ENCODE assay signal across 8 cellular contexts in genomic region chr11:59802639-59803176, GRCh38. TPM values are rescaled to one million over a fixed set of nuclear protein-coding genes. Genes with fewer than 3 reads are reported as not detected.
DNase-seq lines count a peak whose midpoint lies in the region; ATAC-seq and TF ChIP-seq lines count a peak whose summit lies in the region.

No MANE protein-coding gene starts in this region.

- ATAC-seq in GM21825 (IDR thresholded peaks at IDR 0.05; ENCODE audit: unreplicated experiment) (peak; percentile 55), GM19351 (IDR thresholded peaks at IDR 0.05; ENCODE audit: unreplicated experiment) (no peak), HG02852 (IDR thresholded peaks at IDR 0.05; ENCODE audit: unreplicated experiment) (no peak)
- peak; percentile 69 for ATAC-seq in activated CD8-positive, alpha-beta T cell treated with anti-CD3 and anti-CD28 coated beads for 36 hours

- H3K4me1 Mint-ChIP-seq in activated CD8-positive, alpha-beta T cell treated with anti-CD3 and anti-CD28 coated beads for 36 hours (ENCODE audit: low read depth), result no peaks in the 10 kb centered on the region

- H3K4ac ChIP-seq in trophoblast cell (ENCODE audit: low read depth, low read length), result no peak overlapping the region

- H3K36me3 Mint-ChIP-seq in activated CD8-positive, alpha-beta T cell treated with anti-CD3 and anti-CD28 coated beads for 36 hours (ENCODE audit: low read depth), result peaks cover 17% of the 10 kb centered on the region

- CTCF ChIA-PET in activated CD8-positive, alpha-beta T cell treated with anti-CD3 and anti-CD28 coated beads for 36 hours (lab: Charles Lee), result interaction anchor here (0.9 to 5.2 kb wide), 5 partner anchors 20 to 265 kb away, joined by 3 to 92 read pairs (median 7); partner anchors contain the start of gene STX3

- POLR2A ChIA-PET in activated CD8-positive, alpha-beta T cell treated with anti-CD3 and anti-CD28 coated beads for 36 hours (lab: Charles Lee), result interaction anchor here (1.0 kb wide), 1 partner anchor 25 kb away, joined by 4 read pairs; no protein-coding TSS in a partner anchor

- H2AK5ac ChIP-seq in trophoblast cell (ENCODE audit: low read length), result no peak overlapping the region

- H3K9ac ChIP-seq in trophoblast cell (ENCODE audit: low read length), result no peak overlapping the region

- no peak overlapping the region for H3K14ac ChIP-seq in trophoblast cell (ENCODE audit: low read length)

- no peak overlapping the region for H3K4me3 Mint-ChIP-seq in activated CD8-positive, alpha-beta T cell treated with anti-CD3 and anti-CD28 coated beads for 36 hours

- no peaks in the 10 kb centered on the region for H3K9me3 Mint-ChIP-seq in activated CD8-positive, alpha-beta T cell treated with anti-CD3 and anti-CD28 coated beads for 36 hours

- H3K27ac Mint-ChIP-seq in activated CD8-positive, alpha-beta T cell treated with anti-CD3 and anti-CD28 coated beads for 36 hours, result no peak overlapping the region

- peak; percentile 6 for DNase-seq in DMS114 treated with DMSO at 0.1 percent for 48 hours (lab: John Stamatoyannopoulos, UW; ENCODE audit: unreplicated experiment)
- DNase-seq in NCI-H2171 (lab: John Stamatoyannopoulos, UW), result peak; percentile 25
- DNase-seq in activated CD8-positive, alpha-beta T cell treated with anti-CD3 and anti-CD28 coated beads for 36 hours, result peak; percentile 54
- peak; percentile 41 to 77 for DNase-seq in foreskin fibroblast
- DNase-seq in trophoblast cell, result peak; percentile 9 to 70

- H4K8ac ChIP-seq in trophoblast cell (ENCODE audit: low read depth, low read length), result no peak overlapping the region

- no peak overlapping the region for H4K91ac ChIP-seq in trophoblast cell (ENCODE audit: low read depth, low read length)

- H3K79me2 ChIP-seq in trophoblast cell (ENCODE audit: control insufficient read depth, insufficient read depth, low read length, poor library complexity), result no peaks in the 10 kb centered on the region

- H2BK120ac ChIP-seq in trophoblast cell (ENCODE audit: insufficient read depth, low read length, poor library complexity), result no peak overlapping the region

- H3K4me1 ChIP-seq in trophoblast cell (ENCODE audit: control insufficient read depth in 1 of 2, insufficient read depth in 2 of 2, low read length in 2 of 2), result no peaks in the 10 kb centered on the region

- no peak overlapping the region for H2AFZ ChIP-seq in trophoblast cell (ENCODE audit: insufficient read depth, low read length, poor library complexity)

- H3K27ac ChIP-seq in trophoblast cell (ENCODE audit: low read depth, low read length), result no peak overlapping the region

- H3K4me2 ChIP-seq in trophoblast cell (ENCODE audit: low read length), result no peak overlapping the region

- no peak overlapping the region for H4K12ac ChIP-seq in trophoblast cell (ENCODE audit: low read depth, low read length)

- no peaks in the 10 kb centered on the region for H3K27me3 Mint-ChIP-seq in activated CD8-positive, alpha-beta T cell treated with anti-CD3 and anti-CD28 coated beads for 36 hours

- no peaks in the 10 kb centered on the region for H3K79me1 ChIP-seq in trophoblast cell (ENCODE audit: low read length)

- H3K27me3 ChIP-seq in trophoblast cell (ENCODE audit: insufficient read depth, low read length), result no peaks in the 10 kb centered on the region

- no CpG with 5 or more reads among the region's 4 CpGs for WGBS in trophoblast cell (ENCODE audit: extremely low coverage, insufficient coverage, insufficient read length)

- H3K36me3 ChIP-seq in trophoblast cell (ENCODE audit: control insufficient read depth in 1 of 2, insufficient read depth in 2 of 2, low read length in 2 of 2), result peaks cover 16 to 44% of the 10 kb centered on the region in 2 experiments

- peak; percentile 73 for TF ChIP-seq CTCF in activated CD8-positive, alpha-beta T cell treated with anti-CD3 and anti-CD28 coated beads for 36 hours (IDR thresholded peaks at IDR 0.05)
- TF ChIP-seq CTCF in foreskin fibroblast (IDR thresholded peaks at IDR 0.05; ENCODE audit: low read depth, low read length), result peak; percentile 58

- no peak overlapping the region for H2BK12ac ChIP-seq in trophoblast cell (ENCODE audit: low read length)

- no peak overlapping the region for H3K4me3 ChIP-seq in foreskin fibroblast (ENCODE audit: low read depth in 1 of 2, low read length in 2 of 2)
- H3K4me3 ChIP-seq in trophoblast cell (ENCODE audit: low read depth, low read length), result no peak overlapping the region

- no peak overlapping the region for H3K23ac ChIP-seq in trophoblast cell (ENCODE audit: low read length)

- H3K9me3 ChIP-seq in trophoblast cell (ENCODE audit: insufficient read depth, low read depth, low read length), result no peaks in the 10 kb centered on the region

- no peak overlapping the region for H3K18ac ChIP-seq in trophoblast cell (ENCODE audit: low read length)

- intact Hi-C loops in activated CD8-positive, alpha-beta T cell treated with anti-CD3 and anti-CD28 coated beads for 36 hours (cut with micrococcal nuclease), result loop anchor here (1.0 to 10.0 kb wide), 3 partner anchors 48 to 258 kb away; no protein-coding TSS in a partner anchor

- no peak overlapping the region for H2BK5ac ChIP-seq in trophoblast cell (ENCODE audit: low read depth, low read length, poor library complexity)

RNA-seq across cellular contexts. Expression of gene MRPL16, which starts 7.9 kb away (rescaled TPM):
- total RNA-seq in activated CD8-positive, alpha-beta T cell treated with anti-CD3 and anti-CD28 coated beads for 36 hours, result 10 to 100 TPM; 76.4 to 78.7 TPM
- polyA plus RNA-seq in trophoblast cell (2013), result 23.6 and 25.0 TPM in 2 replicates

RNA-seq across cellular contexts. Expression of gene CBLIF, which starts 42.6 kb away (rescaled TPM):
- total RNA-seq in activated CD8-positive, alpha-beta T cell treated with anti-CD3 and anti-CD28 coated beads for 36 hours, result not detected
- not detected in 2 replicates for polyA plus RNA-seq in trophoblast cell (2013)

RNA-seq across cellular contexts. Expression of gene STX3, which starts 47.5 kb away (rescaled TPM):
- total RNA-seq in activated CD8-positive, alpha-beta T cell treated with anti-CD3 and anti-CD28 coated beads for 36 hours, result 1 to 10 TPM; 8.3 to 9.5 TPM
- polyA plus RNA-seq in trophoblast cell (2013), result 90.1 and 92.6 TPM in 2 replicates

Comparison
In these comparisons a context has a peak if more than half of its experiments do, and no peak if none do; other contexts are left out.
1. DNase-seq: peak in every context shown above with its lines; median percentile 59 in foreskin fibroblast; 54 in activated CD8-positive, alpha-beta T cell treated with anti-CD3 and anti-CD28 coated beads for 36 hours; 40 in trophoblast cell; 25 in NCI-H2171; 6 in DMS114 treated with DMSO at 0.1 percent for 48 hours.
2. ATAC-seq: peak in GM21825 (single experiment) and activated CD8-positive, alpha-beta T cell treated with anti-CD3 and anti-CD28 coated beads for 36 hours (single experiment); none in GM19351 (single experiment) and HG02852 (single experiment).